ENCODE assay signal across 13 cellular contexts in genomic region chr6:37987008-37987407, GRCh38.
DNase-seq lines count a peak whose midpoint lies in the region; ATAC-seq and TF ChIP-seq lines count a peak whose summit lies in the region.
"Had no signal": no experiment of that assay in that cellular context is flagged by ENCODE, and none has a peak within 500 bp of the region (broad histone marks: within the 10 kb centered on the region; RNA-seq: fewer than 3 reads in every experiment).

No MANE protein-coding gene starts in this region.

- H3K27ac ChIP-seq in VCaP, result peak overlapping the region; percentile 65; the same call in 1 of the 2 replicates
- H3K27ac ChIP-seq: vagina had no signal

- no peak overlapping the region for H3K27ac Mint-ChIP-seq in activated CD8-positive, alpha-beta memory T cell treated with anti-CD3 and anti-CD28 coated beads, Interleukin-2, amount 10 ng/mL, durations not matched to agents 7 days and 5 days

- H3K4me3 ChIP-seq in fibroblast of the aortic adventitia (ENCODE audit: low read depth, low read length), result no peak overlapping the region
- H3K4me3 ChIP-seq: vagina had no signal

- peaks cover 2% of the 10 kb centered on the region for H3K36me3 Mint-ChIP-seq in activated CD8-positive, alpha-beta memory T cell treated with anti-CD3 and anti-CD28 coated beads, Interleukin-2, amount 10 ng/mL, durations not matched to agents 7 days and 5 days

- peak; percentile 27 for ATAC-seq in activated CD8-positive, alpha-beta memory T cell treated with anti-CD3 and anti-CD28 coated beads, Interleukin-2, amount 10 ng/mL, durations not matched to agents 7 days and 5 days
- ATAC-seq in stimulated activated naive CD8-positive, alpha-beta T cell treated with anti-CD3 and anti-CD28 coated beads, Interleukin-15, Interleukin-2, amounts not matched to agents 100 U/mL and 50 U/mL, for 24 hours, result peak; percentile 72

- DNase-seq in activated CD8-positive, alpha-beta memory T cell treated with anti-CD3 and anti-CD28 coated beads, Interleukin-2, amount 10 ng/mL, durations not matched to agents 7 days and 5 days, result no peak
- DNase-seq in activated CD8-positive, alpha-beta memory T cell treated with anti-CD3 and anti-CD28 coated beads for 24 hours, result no peak
- peak; percentile 61 for DNase-seq in fibroblast of the aortic adventitia (ENCODE audit: low read depth)
- peak; percentile 22 for DNase-seq in stimulated activated naive CD8-positive, alpha-beta T cell treated with anti-CD3 and anti-CD28 coated beads, Interleukin-15, Interleukin-2, amounts not matched to agents 100 U/mL and 50 U/mL, for 24 hours
- no peak for DNase-seq in SK-N-DZ (ENCODE audit: low spot score)
- no peak for DNase-seq in NCI-H2081 (lab: John Stamatoyannopoulos, UW)
- DNase-seq in GF-D8 (lab: John Stamatoyannopoulos, UW), result no peak
- DNase-seq: activated CD4-positive, CD25-positive, alpha-beta regulatory T cell treated with anti-CD3 and anti-CD28 coated beads, Interleukin-2, amount 50 U/mL, for 72 hours; BE2C; Kasumi-1; NCI-H446 had no signal

- CTCF ChIA-PET in activated CD8-positive, alpha-beta memory T cell treated with anti-CD3 and anti-CD28 coated beads, Interleukin-2, amount 10 ng/mL, durations not matched to agents 7 days and 5 days (lab: Charles Lee), result no interaction called here

- H3K27me3 Mint-ChIP-seq in activated CD8-positive, alpha-beta memory T cell treated with anti-CD3 and anti-CD28 coated beads, Interleukin-2, amount 10 ng/mL, durations not matched to agents 7 days and 5 days, result no peaks in the 10 kb centered on the region

- TF ChIP-seq CTCF in VCaP (conservative IDR thresholded peaks at IDR 0.05) (no peak), fibroblast of the aortic adventitia (IDR thresholded peaks at IDR 0.05; ENCODE audit: insufficient read depth, low read length) (no peak)

- H3K9me3 Mint-ChIP-seq in activated CD8-positive, alpha-beta memory T cell treated with anti-CD3 and anti-CD28 coated beads, Interleukin-2, amount 10 ng/mL, durations not matched to agents 7 days and 5 days (ENCODE audit: low read depth), result no peaks in the 10 kb centered on the region

- peaks cover 33% of the 10 kb centered on the region for H3K4me1 Mint-ChIP-seq in activated CD8-positive, alpha-beta memory T cell treated with anti-CD3 and anti-CD28 coated beads, Interleukin-2, amount 10 ng/mL, durations not matched to agents 7 days and 5 days

- H3K4me3 Mint-ChIP-seq in activated CD8-positive, alpha-beta memory T cell treated with anti-CD3 and anti-CD28 coated beads, Interleukin-2, amount 10 ng/mL, durations not matched to agents 7 days and 5 days, result no peak overlapping the region

Comparison
In these comparisons a context has a peak if more than half of its experiments do, and no peak if none do; other contexts are left out.
1. DNase-seq: peak in fibroblast of the aortic adventitia (single experiment) and stimulated activated naive CD8-positive, alpha-beta T cell treated with anti-CD3 and anti-CD28 coated beads, Interleukin-15, Interleukin-2, amounts not matched to agents 100 U/mL and 50 U/mL, for 24 hours (single experiment); none in activated CD8-positive, alpha-beta memory T cell treated with anti-CD3 and anti-CD28 coated beads, Interleukin-2, amount 10 ng/mL, durations not matched to agents 7 days and 5 days (single experiment), activated CD8-positive, alpha-beta memory T cell treated with anti-CD3 and anti-CD28 coated beads for 24 hours (single experiment), SK-N-DZ (single experiment), NCI-H2081 (0 of 2) and GF-D8 (single experiment).